36 cellular contexts compared by ENCODE assay signal in the genomic region with DNA sequence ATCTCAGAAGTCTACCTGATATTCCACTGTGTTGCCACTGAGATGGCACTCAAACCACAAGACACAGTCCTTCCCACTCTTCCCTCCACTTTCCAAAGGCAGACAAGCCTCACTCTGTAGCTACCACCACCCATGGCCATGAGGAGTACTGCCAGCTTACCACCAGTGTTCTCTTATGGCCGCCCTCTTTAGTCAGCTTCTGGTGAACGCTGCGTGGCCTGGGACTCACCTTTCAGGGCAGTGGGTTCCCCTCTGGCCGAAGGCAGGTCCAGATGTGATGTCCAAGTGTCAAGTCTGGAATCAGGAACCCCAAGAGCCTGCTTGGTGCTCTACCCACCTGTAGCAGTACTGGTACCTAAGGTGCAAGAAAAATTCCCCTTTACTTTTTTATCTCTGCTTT.
"Had no signal": no experiment of that assay in that cellular context is flagged by ENCODE, and none has a peak within 500 bp of the region (broad histone marks: within the 10 kb centered on the region; RNA-seq: fewer than 3 reads in every experiment).

No MANE protein-coding gene starts in this region.

- H3K36me3 Mint-ChIP-seq: activated CD8-positive, alpha-beta memory T cell treated with anti-CD3 and anti-CD28 coated beads, Interleukin-2, amount 10 ng/mL, durations not matched to agents 7 days and 5 days; activated naive CD4-positive, alpha-beta T cell treated with anti-CD3 and anti-CD28 coated beads, Interleukin-2, amount 10 ng/mL, durations not matched to agents 7 days and 5 days; activated naive CD4-positive, alpha-beta T cell treated with anti-CD3 and anti-CD28 coated beads, Interleukin-2, amount 50 U/mL, for 24 hours; activated naive CD8-positive, alpha-beta T cell treated with anti-CD3 and anti-CD28 coated beads for 36 hours had no signal

- H3K4me1 ChIP-seq: adrenal gland, body of pancreas, breast epithelium had no signal

- ATAC-seq: activated CD4-positive, alpha-beta T cell treated with anti-CD3 and anti-CD28 coated beads for 36 hours; activated CD4-positive, CD25-positive, alpha-beta regulatory T cell treated with anti-CD3 and anti-CD28 coated beads, Interleukin-2, amount 50 U/mL, for 24 hours; activated CD8-positive, alpha-beta memory T cell treated with anti-CD3 and anti-CD28 coated beads, Interleukin-2, amount 10 ng/mL, durations not matched to agents 7 days and 5 days; activated CD8-positive, alpha-beta T cell treated with anti-CD3 and anti-CD28 coated beads, Interleukin-2, amount 10 ng/mL, durations not matched to agents 7 days and 5 days; body of pancreas had no signal

- H3K9me3 ChIP-seq: adrenal gland, body of pancreas, breast epithelium had no signal

- DNase-seq: activated CD4-positive, alpha-beta memory T cell treated with anti-CD3 and anti-CD28 coated beads, Interleukin-2, amount 10 ng/mL, durations not matched to agents 7 days and 5 days; activated CD4-positive, alpha-beta T cell treated with anti-CD3 and anti-CD28 coated beads for 1 hour; activated CD4-positive, alpha-beta T cell treated with anti-CD3 and anti-CD28 coated beads for 36 hours; activated CD4-positive, alpha-beta T cell treated with anti-CD3 and anti-CD28 coated beads for 48 hours; activated CD4-positive, alpha-beta T cell treated with anti-CD3 and anti-CD28 coated beads, Interleukin-2, amount 10 ng/mL, durations not matched to agents 7 days and 5 days; activated CD4-positive, alpha-beta T cell treated with anti-CD3 and anti-CD28 coated beads, Interleukin-2, amount 50 U/mL, for 48 hours; activated CD4-positive, CD25-positive, alpha-beta regulatory T cell; activated CD8-positive, alpha-beta memory T cell treated with anti-CD3 and anti-CD28 coated beads for 24 hours; activated CD8-positive, alpha-beta memory T cell treated with anti-CD3 and anti-CD28 coated beads, Interleukin-2, amount 10 ng/mL, durations not matched to agents 7 days and 5 days; activated CD8-positive, alpha-beta memory T cell treated with anti-CD3 and anti-CD28 coated beads, Interleukin-2, amount 50 U/mL, for 48 hours; activated CD8-positive, alpha-beta T cell treated with anti-CD3 and anti-CD28 coated beads, Interleukin-2, amount 10 ng/mL, durations not matched to agents 7 days and 5 days; activated effector memory CD4-positive, alpha-beta T cell treated with Interleukin-2 at 50 U/mL for 16 hours; activated gamma-delta T cell; activated naive CD4-positive, alpha-beta T cell treated with anti-CD3 and anti-CD28 coated beads, Interleukin-2, amount 10 ng/mL, durations not matched to agents 7 days and 5 days; activated naive CD4-positive, alpha-beta T cell treated with Interleukin-2 at 50 U/mL for 16 hours; activated naive CD8-positive, alpha-beta T cell treated with anti-CD3 and anti-CD28 coated beads for 36 hours; activated T-cell treated with anti-CD3 and anti-CD28 coated beads, Interleukin-2, amount 50 U/mL, for 24 hours; activated T-cell treated with anti-CD3 and anti-CD28 coated beads, Interleukin-2, amount 50 U/mL, for 48 hours; adrenal gland; amniotic stem cell; aorta; body of pancreas; brain microvascular endothelial cell; central memory CD4-positive, alpha-beta T cell; T-helper 1 cell; T-helper 2 cell; T-helper 9 cell had no signal

- H3K27ac ChIP-seq: adrenal gland, body of pancreas, brain microvascular endothelial cell, breast epithelium, VCaP had no signal

- H3K4me3 ChIP-seq: adrenal gland, body of pancreas, breast epithelium had no signal

- H3K4me3 Mint-ChIP-seq: activated CD4-positive, alpha-beta memory T cell treated with anti-CD3 and anti-CD28 coated beads, Interleukin-2, amount 10 ng/mL, durations not matched to agents 7 days and 5 days; activated CD4-positive, alpha-beta T cell treated with anti-CD3 and anti-CD28 coated beads for 36 hours; activated CD4-positive, alpha-beta T cell treated with anti-CD3 and anti-CD28 coated beads, Interleukin-2, amount 10 ng/mL, durations not matched to agents 7 days and 5 days; activated CD8-positive, alpha-beta memory T cell treated with anti-CD3 and anti-CD28 coated beads, Interleukin-2, amount 10 ng/mL, durations not matched to agents 7 days and 5 days; activated CD8-positive, alpha-beta T cell treated with anti-CD3 and anti-CD28 coated beads, Interleukin-2, amount 10 ng/mL, durations not matched to agents 7 days and 5 days; activated naive CD4-positive, alpha-beta T cell treated with anti-CD3 and anti-CD28 coated beads, Interleukin-2, amount 10 ng/mL, durations not matched to agents 7 days and 5 days; activated naive CD4-positive, alpha-beta T cell treated with anti-CD3 and anti-CD28 coated beads, Interleukin-2, amount 50 U/mL, for 24 hours; activated naive CD8-positive, alpha-beta T cell treated with anti-CD3 and anti-CD28 coated beads for 36 hours; activated T-cell treated with anti-CD3 and anti-CD28 coated beads, Interleukin-2, amount 50 U/mL, for 24 hours; T-helper 1 cell treated with Interleukin-12 subunit alpha and Interleukin-12 subunit beta and Interleukin-4 antibody, amounts not matched to agents 30 μg/mL and 1 μg/mL, for 36 hours; T-helper 2 cell treated with Interferon-gamma antibody and Interleukin-4, amounts not matched to agents 5 μg/mL and 100 μg/mL, for 36 hours had no signal

- H3K27ac Mint-ChIP-seq: activated CD4-positive, alpha-beta memory T cell treated with anti-CD3 and anti-CD28 coated beads, Interleukin-2, amount 10 ng/mL, durations not matched to agents 7 days and 5 days; activated CD4-positive, alpha-beta T cell treated with anti-CD3 and anti-CD28 coated beads for 36 hours; activated CD4-positive, alpha-beta T cell treated with anti-CD3 and anti-CD28 coated beads, Interleukin-2, amount 10 ng/mL, durations not matched to agents 7 days and 5 days; activated CD8-positive, alpha-beta memory T cell treated with anti-CD3 and anti-CD28 coated beads, Interleukin-2, amount 10 ng/mL, durations not matched to agents 7 days and 5 days; activated CD8-positive, alpha-beta T cell treated with anti-CD3 and anti-CD28 coated beads, Interleukin-2, amount 10 ng/mL, durations not matched to agents 7 days and 5 days; activated naive CD4-positive, alpha-beta T cell treated with anti-CD3 and anti-CD28 coated beads, Interleukin-2, amount 10 ng/mL, durations not matched to agents 7 days and 5 days; activated naive CD4-positive, alpha-beta T cell treated with anti-CD3 and anti-CD28 coated beads, Interleukin-2, amount 50 U/mL, for 24 hours; activated naive CD8-positive, alpha-beta T cell treated with anti-CD3 and anti-CD28 coated beads for 36 hours; activated T-cell treated with anti-CD3 and anti-CD28 coated beads, Interleukin-2, amount 50 U/mL, for 24 hours; activated T-helper 2 cell treated with anti-CD3 and anti-CD28 coated beads, Interferon-gamma antibody, Interleukin-2, Interleukin-4, amounts not matched to agents 10 μg/mL and 5 μg/mL and 100 μg/mL, durations not matched to agents 14 hours and 24 hours and 36 hours; T-helper 1 cell treated with Interleukin-12 subunit alpha and Interleukin-12 subunit beta and Interleukin-4 antibody, amounts not matched to agents 30 μg/mL and 1 μg/mL, for 36 hours; T-helper 2 cell treated with Interferon-gamma antibody and Interleukin-4, amounts not matched to agents 5 μg/mL and 100 μg/mL, for 36 hours had no signal

- H3K36me3 ChIP-seq: adrenal gland, brain microvascular endothelial cell, breast epithelium had no signal

- FAIRE-seq: astrocyte, TTC549 had no signal

- H3K9me3 Mint-ChIP-seq: activated naive CD4-positive, alpha-beta T cell treated with anti-CD3 and anti-CD28 coated beads, Interleukin-2, amount 50 U/mL, for 24 hours; activated naive CD8-positive, alpha-beta T cell treated with anti-CD3 and anti-CD28 coated beads for 36 hours; T-helper 1 cell treated with Interleukin-12 subunit alpha and Interleukin-12 subunit beta and Interleukin-4 antibody, amounts not matched to agents 30 μg/mL and 1 μg/mL, for 36 hours had no signal

- H3K27me3 Mint-ChIP-seq: activated CD4-positive, alpha-beta memory T cell treated with anti-CD3 and anti-CD28 coated beads, Interleukin-2, amount 10 ng/mL, durations not matched to agents 7 days and 5 days; activated CD4-positive, alpha-beta T cell treated with anti-CD3 and anti-CD28 coated beads for 36 hours; activated CD4-positive, alpha-beta T cell treated with anti-CD3 and anti-CD28 coated beads, Interleukin-2, amount 10 ng/mL, durations not matched to agents 7 days and 5 days; activated CD8-positive, alpha-beta memory T cell treated with anti-CD3 and anti-CD28 coated beads, Interleukin-2, amount 10 ng/mL, durations not matched to agents 7 days and 5 days; activated naive CD4-positive, alpha-beta T cell treated with anti-CD3 and anti-CD28 coated beads, Interleukin-2, amount 10 ng/mL, durations not matched to agents 7 days and 5 days; activated naive CD4-positive, alpha-beta T cell treated with anti-CD3 and anti-CD28 coated beads, Interleukin-2, amount 50 U/mL, for 24 hours; activated naive CD8-positive, alpha-beta T cell treated with anti-CD3 and anti-CD28 coated beads for 36 hours; activated T-cell treated with anti-CD3 and anti-CD28 coated beads, Interleukin-2, amount 50 U/mL, for 24 hours had no signal

- H3K4me1 Mint-ChIP-seq: activated CD4-positive, alpha-beta memory T cell treated with anti-CD3 and anti-CD28 coated beads, Interleukin-2, amount 10 ng/mL, durations not matched to agents 7 days and 5 days; activated CD4-positive, alpha-beta T cell treated with anti-CD3 and anti-CD28 coated beads for 36 hours; activated CD4-positive, alpha-beta T cell treated with anti-CD3 and anti-CD28 coated beads, Interleukin-2, amount 10 ng/mL, durations not matched to agents 7 days and 5 days; activated CD8-positive, alpha-beta memory T cell treated with anti-CD3 and anti-CD28 coated beads, Interleukin-2, amount 10 ng/mL, durations not matched to agents 7 days and 5 days; activated naive CD4-positive, alpha-beta T cell treated with anti-CD3 and anti-CD28 coated beads, Interleukin-2, amount 10 ng/mL, durations not matched to agents 7 days and 5 days; activated naive CD4-positive, alpha-beta T cell treated with anti-CD3 and anti-CD28 coated beads, Interleukin-2, amount 50 U/mL, for 24 hours; activated naive CD8-positive, alpha-beta T cell treated with anti-CD3 and anti-CD28 coated beads for 36 hours had no signal
